Comparison of ENCODE assay signal across 21 cellular contexts in genomic region chr14:71196921-71197320, GRCh38.
"Had no signal": no experiment of that assay in that cellular context is flagged by ENCODE, and none has a peak within 500 bp of the region (broad histone marks: within the 10 kb centered on the region; RNA-seq: fewer than 3 reads in every experiment).

No MANE protein-coding gene starts in this region.

- H3K27me3 ChIP-seq: dorsolateral prefrontal cortex, esophagus muscularis mucosa, gastrocnemius medialis, heart right ventricle, left lung had no signal

- H3K27ac ChIP-seq: coronary artery, dorsolateral prefrontal cortex, esophagus muscularis mucosa, foreskin keratinocyte, gastrocnemius medialis, heart right ventricle, left lung, lower lobe of right lung had no signal

- DNase-seq: dermis blood vessel endothelial cell; dorsolateral prefrontal cortex; effector CD4-positive, alpha-beta T cell; effector memory CD4-positive, alpha-beta T cell; foreskin keratinocyte; gastrocnemius medialis; glutamatergic neuron; heart right ventricle; hippocampal formation; left cardiac atrium; left lung; left ventricle myocardium superior; lower lobe of right lung; mesenchymal stem cell; midbrain had no signal

- H3K36me3 ChIP-seq: esophagus muscularis mucosa, gastrocnemius medialis, heart right ventricle, left lung, lower lobe of right lung had no signal

- FAIRE-seq: colon, endothelial cell of umbilical vein, islet of Langerhans, keratinocyte had no signal

- ATAC-seq: foreskin keratinocyte, gastrocnemius medialis, heart right ventricle, left cardiac atrium, left lung, left ventricle myocardium superior, lower lobe of right lung had no signal

- H3K4me3 ChIP-seq: coronary artery, dorsolateral prefrontal cortex, esophagus muscularis mucosa, gastrocnemius medialis, heart right ventricle, left lung, lower lobe of right lung had no signal

- H3K9me3 ChIP-seq: esophagus muscularis mucosa, gastrocnemius medialis, heart right ventricle, left lung, lower lobe of right lung had no signal

- H3K4me1 ChIP-seq: esophagus muscularis mucosa, foreskin keratinocyte, gastrocnemius medialis, heart right ventricle, left lung, lower lobe of right lung had no signal
